2 cellular contexts compared by ENCODE assay signal in the genomic region with DNA sequence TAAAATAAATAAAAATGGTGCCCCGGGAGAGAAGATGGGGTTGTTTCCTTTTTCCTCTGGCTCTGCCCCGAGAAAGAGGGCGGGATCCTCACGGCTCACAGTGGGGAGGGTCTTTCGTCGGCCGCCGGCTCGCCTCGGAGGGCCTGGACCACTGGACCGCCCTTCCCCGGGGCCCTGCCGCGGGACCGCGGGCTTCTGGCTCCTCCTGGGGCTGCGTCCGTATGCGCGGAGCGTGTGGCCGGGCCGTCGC.
A peak's percentile ranks its signal among the peaks of the same experiment; 100 is the strongest.
TF ChIP-seq lines count a peak whose summit lies in the region.

No MANE protein-coding gene starts in this region.

TF ChIP-seq in WTC11, 78 proteins besides CTCF, POLR2A, EP300 and RAD21 (continued from another document and continues in another):
- TF ChIP-seq, protein P1, sequence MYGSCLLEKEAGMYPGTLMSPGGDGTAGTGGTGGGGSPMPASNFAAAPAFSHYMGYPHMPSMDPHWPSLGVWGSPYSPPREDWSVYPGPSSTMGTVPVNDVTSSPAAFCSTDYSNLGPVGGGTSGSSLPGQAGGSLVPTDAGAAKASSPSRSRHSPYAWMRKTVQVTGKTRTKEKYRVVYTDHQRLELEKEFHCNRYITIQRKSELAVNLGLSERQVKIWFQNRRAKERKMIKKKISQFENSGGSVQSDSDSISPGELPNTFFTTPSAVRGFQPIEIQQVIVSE (CRISPR knock-in tag; IDR thresholded peaks at IDR 0.05; ENCODE audit: borderline replicate concordance) = no peak
- TF ChIP-seq, protein P2, sequence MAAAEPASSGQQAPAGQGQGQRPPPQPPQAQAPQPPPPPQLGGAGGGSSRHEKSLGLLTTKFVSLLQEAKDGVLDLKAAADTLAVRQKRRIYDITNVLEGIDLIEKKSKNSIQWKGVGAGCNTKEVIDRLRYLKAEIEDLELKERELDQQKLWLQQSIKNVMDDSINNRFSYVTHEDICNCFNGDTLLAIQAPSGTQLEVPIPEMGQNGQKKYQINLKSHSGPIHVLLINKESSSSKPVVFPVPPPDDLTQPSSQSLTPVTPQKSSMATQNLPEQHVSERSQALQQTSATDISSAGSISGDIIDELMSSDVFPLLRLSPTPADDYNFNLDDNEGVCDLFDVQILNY (CRISPR knock-in tag; IDR thresholded peaks at IDR 0.05) = no peak
- TF ChIP-seq, protein P3, sequence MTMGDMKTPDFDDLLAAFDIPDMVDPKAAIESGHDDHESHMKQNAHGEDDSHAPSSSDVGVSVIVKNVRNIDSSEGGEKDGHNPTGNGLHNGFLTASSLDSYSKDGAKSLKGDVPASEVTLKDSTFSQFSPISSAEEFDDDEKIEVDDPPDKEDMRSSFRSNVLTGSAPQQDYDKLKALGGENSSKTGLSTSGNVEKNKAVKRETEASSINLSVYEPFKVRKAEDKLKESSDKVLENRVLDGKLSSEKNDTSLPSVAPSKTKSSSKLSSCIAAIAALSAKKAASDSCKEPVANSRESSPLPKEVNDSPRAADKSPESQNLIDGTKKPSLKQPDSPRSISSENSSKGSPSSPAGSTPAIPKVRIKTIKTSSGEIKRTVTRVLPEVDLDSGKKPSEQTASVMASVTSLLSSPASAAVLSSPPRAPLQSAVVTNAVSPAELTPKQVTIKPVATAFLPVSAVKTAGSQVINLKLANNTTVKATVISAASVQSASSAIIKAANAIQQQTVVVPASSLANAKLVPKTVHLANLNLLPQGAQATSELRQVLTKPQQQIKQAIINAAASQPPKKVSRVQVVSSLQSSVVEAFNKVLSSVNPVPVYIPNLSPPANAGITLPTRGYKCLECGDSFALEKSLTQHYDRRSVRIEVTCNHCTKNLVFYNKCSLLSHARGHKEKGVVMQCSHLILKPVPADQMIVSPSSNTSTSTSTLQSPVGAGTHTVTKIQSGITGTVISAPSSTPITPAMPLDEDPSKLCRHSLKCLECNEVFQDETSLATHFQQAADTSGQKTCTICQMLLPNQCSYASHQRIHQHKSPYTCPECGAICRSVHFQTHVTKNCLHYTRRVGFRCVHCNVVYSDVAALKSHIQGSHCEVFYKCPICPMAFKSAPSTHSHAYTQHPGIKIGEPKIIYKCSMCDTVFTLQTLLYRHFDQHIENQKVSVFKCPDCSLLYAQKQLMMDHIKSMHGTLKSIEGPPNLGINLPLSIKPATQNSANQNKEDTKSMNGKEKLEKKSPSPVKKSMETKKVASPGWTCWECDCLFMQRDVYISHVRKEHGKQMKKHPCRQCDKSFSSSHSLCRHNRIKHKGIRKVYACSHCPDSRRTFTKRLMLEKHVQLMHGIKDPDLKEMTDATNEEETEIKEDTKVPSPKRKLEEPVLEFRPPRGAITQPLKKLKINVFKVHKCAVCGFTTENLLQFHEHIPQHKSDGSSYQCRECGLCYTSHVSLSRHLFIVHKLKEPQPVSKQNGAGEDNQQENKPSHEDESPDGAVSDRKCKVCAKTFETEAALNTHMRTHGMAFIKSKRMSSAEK (CRISPR knock-in tag; IDR thresholded peaks at IDR 0.05; ENCODE audit: borderline replicate concordance) = no peak
- TF ChIP-seq, protein P4, sequence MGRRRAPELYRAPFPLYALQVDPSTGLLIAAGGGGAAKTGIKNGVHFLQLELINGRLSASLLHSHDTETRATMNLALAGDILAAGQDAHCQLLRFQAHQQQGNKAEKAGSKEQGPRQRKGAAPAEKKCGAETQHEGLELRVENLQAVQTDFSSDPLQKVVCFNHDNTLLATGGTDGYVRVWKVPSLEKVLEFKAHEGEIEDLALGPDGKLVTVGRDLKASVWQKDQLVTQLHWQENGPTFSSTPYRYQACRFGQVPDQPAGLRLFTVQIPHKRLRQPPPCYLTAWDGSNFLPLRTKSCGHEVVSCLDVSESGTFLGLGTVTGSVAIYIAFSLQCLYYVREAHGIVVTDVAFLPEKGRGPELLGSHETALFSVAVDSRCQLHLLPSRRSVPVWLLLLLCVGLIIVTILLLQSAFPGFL (CRISPR knock-in tag; IDR thresholded peaks at IDR 0.05; ENCODE audit: borderline replicate concordance) = no peak
- TF ChIP-seq, protein P5, sequence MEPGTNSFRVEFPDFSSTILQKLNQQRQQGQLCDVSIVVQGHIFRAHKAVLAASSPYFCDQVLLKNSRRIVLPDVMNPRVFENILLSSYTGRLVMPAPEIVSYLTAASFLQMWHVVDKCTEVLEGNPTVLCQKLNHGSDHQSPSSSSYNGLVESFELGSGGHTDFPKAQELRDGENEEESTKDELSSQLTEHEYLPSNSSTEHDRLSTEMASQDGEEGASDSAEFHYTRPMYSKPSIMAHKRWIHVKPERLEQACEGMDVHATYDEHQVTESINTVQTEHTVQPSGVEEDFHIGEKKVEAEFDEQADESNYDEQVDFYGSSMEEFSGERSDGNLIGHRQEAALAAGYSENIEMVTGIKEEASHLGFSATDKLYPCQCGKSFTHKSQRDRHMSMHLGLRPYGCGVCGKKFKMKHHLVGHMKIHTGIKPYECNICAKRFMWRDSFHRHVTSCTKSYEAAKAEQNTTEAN (CRISPR knock-in tag; IDR thresholded peaks at IDR 0.05) = no peak
- TF ChIP-seq, protein P6, sequence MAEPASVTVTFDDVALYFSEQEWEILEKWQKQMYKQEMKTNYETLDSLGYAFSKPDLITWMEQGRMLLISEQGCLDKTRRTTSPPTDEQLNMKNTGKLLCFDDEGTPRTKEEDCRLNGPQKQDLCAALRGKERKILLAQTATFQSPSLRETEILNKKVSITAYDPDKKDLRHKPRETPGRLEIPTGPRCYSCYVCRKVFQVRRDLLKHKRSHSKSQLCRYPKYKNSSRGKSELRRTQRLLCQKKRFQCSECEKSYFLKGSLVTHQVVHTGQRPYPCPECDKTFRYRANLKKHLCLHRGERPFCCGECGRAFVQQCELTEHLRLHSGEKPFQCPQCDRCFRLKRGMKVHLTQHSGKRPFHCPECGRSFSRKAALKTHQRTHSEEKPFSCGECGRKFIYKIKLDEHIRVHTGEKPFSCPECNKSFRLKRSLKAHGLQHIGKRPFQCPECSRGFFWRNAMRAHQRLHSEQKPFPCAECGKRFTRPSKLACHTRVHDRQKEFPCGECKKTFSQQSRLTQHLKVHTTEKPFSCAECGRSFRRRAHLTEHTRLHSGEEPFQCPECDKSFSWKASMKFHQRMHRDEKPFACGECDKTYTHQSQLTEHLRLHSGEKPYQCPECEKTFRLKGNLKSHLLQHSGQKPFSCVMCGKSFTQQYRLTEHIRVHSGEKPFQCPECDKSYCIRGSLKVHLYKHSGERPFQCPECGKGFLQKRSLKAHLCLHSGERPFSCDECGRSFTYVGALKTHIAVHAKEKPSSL (CRISPR knock-in tag; conservative IDR thresholded peaks at IDR 0.05) = no peak
- TF ChIP-seq ATF1 (CRISPR knock-in tag; IDR thresholded peaks at IDR 0.05) (peak; percentile 93; the same call in 1 of the 2 replicates), TCF7 (CRISPR knock-in tag; IDR thresholded peaks at IDR 0.05; ENCODE audit: low read depth) (no peak)
- TF ChIP-seq, protein P7, sequence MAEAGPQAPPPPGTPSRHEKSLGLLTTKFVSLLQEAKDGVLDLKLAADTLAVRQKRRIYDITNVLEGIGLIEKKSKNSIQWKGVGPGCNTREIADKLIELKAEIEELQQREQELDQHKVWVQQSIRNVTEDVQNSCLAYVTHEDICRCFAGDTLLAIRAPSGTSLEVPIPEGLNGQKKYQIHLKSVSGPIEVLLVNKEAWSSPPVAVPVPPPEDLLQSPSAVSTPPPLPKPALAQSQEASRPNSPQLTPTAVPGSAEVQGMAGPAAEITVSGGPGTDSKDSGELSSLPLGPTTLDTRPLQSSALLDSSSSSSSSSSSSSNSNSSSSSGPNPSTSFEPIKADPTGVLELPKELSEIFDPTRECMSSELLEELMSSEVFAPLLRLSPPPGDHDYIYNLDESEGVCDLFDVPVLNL (CRISPR knock-in tag; IDR thresholded peaks at IDR 0.05; ENCODE audit: borderline replicate concordance, low read depth) = no peak

TF ChIP-seq in HepG2, 621 proteins besides CTCF, POLR2A, EP300 and RAD21 (continued from another document and continues in another):
- TF ChIP-seq, protein P8, sequence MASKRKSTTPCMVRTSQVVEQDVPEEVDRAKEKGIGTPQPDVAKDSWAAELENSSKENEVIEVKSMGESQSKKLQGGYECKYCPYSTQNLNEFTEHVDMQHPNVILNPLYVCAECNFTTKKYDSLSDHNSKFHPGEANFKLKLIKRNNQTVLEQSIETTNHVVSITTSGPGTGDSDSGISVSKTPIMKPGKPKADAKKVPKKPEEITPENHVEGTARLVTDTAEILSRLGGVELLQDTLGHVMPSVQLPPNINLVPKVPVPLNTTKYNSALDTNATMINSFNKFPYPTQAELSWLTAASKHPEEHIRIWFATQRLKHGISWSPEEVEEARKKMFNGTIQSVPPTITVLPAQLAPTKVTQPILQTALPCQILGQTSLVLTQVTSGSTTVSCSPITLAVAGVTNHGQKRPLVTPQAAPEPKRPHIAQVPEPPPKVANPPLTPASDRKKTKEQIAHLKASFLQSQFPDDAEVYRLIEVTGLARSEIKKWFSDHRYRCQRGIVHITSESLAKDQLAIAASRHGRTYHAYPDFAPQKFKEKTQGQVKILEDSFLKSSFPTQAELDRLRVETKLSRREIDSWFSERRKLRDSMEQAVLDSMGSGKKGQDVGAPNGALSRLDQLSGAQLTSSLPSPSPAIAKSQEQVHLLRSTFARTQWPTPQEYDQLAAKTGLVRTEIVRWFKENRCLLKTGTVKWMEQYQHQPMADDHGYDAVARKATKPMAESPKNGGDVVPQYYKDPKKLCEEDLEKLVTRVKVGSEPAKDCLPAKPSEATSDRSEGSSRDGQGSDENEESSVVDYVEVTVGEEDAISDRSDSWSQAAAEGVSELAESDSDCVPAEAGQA (IDR thresholded peaks at IDR 0.05; ENCODE audit: low read depth) = no peak
- TF ChIP-seq, protein P8 (CRISPR knock-in tag; IDR thresholded peaks at IDR 0.05; ENCODE audit: borderline replicate concordance) = 0 out of 2 replicates have a peak, but pooled peaks have one; percentile 74
- TF ChIP-seq ZBTB7A (CRISPR knock-in tag; IDR thresholded peaks at IDR 0.05) (peak; percentile 16; the same call in 1 of the 2 replicates), ZNF724P (CRISPR knock-in tag; IDR thresholded peaks at IDR 0.05; ENCODE audit: borderline replicate concordance) (no peak), ZNF124 (CRISPR knock-in tag; IDR thresholded peaks at IDR 0.05) (0 out of 2 replicates have a peak, but pooled peaks have one; percentile 10), ZNF709 (CRISPR knock-in tag; IDR thresholded peaks at IDR 0.05) (peak; percentile 65; the same call in 1 of the 2 replicates), SATB2 (CRISPR knock-in tag; IDR thresholded peaks at IDR 0.05) (no peak), HES4 (CRISPR knock-in tag; IDR thresholded peaks at IDR 0.05; ENCODE audit: borderline replicate concordance) (peak; percentile 95; the same call in 1 of the 2 replicates), ZNF382 (CRISPR knock-in tag; IDR thresholded peaks at IDR 0.05; ENCODE audit: borderline replicate concordance) (no peak), MAFF (IDR thresholded peaks at IDR 0.05; ENCODE audit: low read depth, low read length) (no peak), MTA3 (CRISPR knock-in tag; IDR thresholded peaks at IDR 0.05) (no peak)
- TF ChIP-seq, protein P9, sequence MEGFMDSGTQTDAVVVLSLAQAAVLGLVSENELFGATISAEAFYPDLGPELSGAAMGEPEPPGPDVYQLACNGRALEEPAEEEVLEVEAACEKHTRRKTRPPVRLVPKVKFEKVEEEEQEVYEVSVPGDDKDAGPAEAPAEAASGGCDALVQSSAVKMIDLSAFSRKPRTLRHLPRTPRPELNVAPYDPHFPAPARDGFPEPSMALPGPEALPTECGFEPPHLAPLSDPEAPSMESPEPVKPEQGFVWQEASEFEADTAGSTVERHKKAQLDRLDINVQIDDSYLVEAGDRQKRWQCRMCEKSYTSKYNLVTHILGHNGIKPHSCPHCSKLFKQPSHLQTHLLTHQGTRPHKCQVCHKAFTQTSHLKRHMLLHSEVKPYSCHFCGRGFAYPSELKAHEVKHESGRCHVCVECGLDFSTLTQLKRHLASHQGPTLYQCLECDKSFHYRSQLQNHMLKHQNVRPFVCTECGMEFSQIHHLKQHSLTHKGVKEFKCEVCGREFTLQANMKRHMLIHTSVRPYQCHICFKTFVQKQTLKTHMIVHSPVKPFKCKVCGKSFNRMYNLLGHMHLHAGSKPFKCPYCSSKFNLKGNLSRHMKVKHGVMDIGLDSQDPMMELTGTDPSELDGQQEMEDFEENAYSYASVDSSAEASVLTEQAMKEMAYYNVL (CRISPR knock-in tag; IDR thresholded peaks at IDR 0.05; ENCODE audit: borderline replicate concordance) = 0 out of 2 replicates have a peak, but pooled peaks have one; percentile 3
